1 cellular context compared by ENCODE assay signal in the genomic region with DNA sequence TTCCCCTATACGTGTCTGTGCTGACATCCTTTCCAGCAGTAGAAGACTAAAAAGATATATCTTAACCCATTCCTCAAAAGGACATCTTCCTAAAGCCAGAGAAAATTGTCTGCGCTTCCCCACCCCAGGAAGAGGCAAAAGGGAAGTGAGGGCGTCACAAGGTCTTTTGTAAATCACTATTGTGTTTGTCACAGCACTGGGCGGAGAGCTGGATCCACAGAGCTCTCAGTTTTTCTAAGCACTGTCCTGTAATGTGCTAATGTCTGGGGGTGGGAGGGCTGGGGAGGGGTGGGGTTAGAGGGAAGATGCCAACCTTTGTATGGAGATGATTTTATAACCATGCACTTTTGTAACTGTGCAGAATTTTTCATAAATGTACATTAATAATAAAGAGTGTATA.
TF ChIP-seq lines count a peak whose summit lies in the region.

No MANE protein-coding gene starts in this region.

TF ChIP-seq in HepG2, 621 proteins besides CTCF, POLR2A, EP300 and RAD21:
- no peak for TF ChIP-seq ZBTB8A (CRISPR knock-in tag; IDR thresholded peaks at IDR 0.05; ENCODE audit: borderline replicate concordance, low read depth)
- TF ChIP-seq TARDBP (CRISPR knock-in tag; IDR thresholded peaks at IDR 0.05) = no peak
- no peak for TF ChIP-seq TCF7L2 (IDR thresholded peaks at IDR 0.05; ENCODE audit: low read depth, low read length)
- TF ChIP-seq PRMT3 (CRISPR knock-in tag; IDR thresholded peaks at IDR 0.05; ENCODE audit: borderline replicate concordance, low read depth) = no peak
- TF ChIP-seq MAZ (IDR thresholded peaks at IDR 0.05; ENCODE audit: borderline replicate concordance, low read depth, low read length) = no peak
- no peak for TF ChIP-seq MAZ (CRISPR knock-in tag; IDR thresholded peaks at IDR 0.05; ENCODE audit: low read depth)
- no peak for TF ChIP-seq ZNF503 (CRISPR knock-in tag; IDR thresholded peaks at IDR 0.05)
- no peak for TF ChIP-seq SMARCC2 (IDR thresholded peaks at IDR 0.05)
- no peak for TF ChIP-seq HBP1 (CRISPR knock-in tag; IDR thresholded peaks at IDR 0.05; ENCODE audit: low read depth)
- TF ChIP-seq MTF2 (CRISPR knock-in tag; IDR thresholded peaks at IDR 0.05; ENCODE audit: borderline replicate concordance) = no peak
- TF ChIP-seq HNF4A (CRISPR knock-in tag; IDR thresholded peaks at IDR 0.05) = no peak
- TF ChIP-seq ZNF367 (CRISPR knock-in tag; IDR thresholded peaks at IDR 0.05; ENCODE audit: borderline replicate concordance) = no peak
- no peak for TF ChIP-seq KLF12 (CRISPR knock-in tag; IDR thresholded peaks at IDR 0.05; ENCODE audit: borderline replicate concordance)
- TF ChIP-seq ZNF724P (CRISPR knock-in tag; IDR thresholded peaks at IDR 0.05; ENCODE audit: borderline replicate concordance) = no peak
- TF ChIP-seq, protein P1, sequence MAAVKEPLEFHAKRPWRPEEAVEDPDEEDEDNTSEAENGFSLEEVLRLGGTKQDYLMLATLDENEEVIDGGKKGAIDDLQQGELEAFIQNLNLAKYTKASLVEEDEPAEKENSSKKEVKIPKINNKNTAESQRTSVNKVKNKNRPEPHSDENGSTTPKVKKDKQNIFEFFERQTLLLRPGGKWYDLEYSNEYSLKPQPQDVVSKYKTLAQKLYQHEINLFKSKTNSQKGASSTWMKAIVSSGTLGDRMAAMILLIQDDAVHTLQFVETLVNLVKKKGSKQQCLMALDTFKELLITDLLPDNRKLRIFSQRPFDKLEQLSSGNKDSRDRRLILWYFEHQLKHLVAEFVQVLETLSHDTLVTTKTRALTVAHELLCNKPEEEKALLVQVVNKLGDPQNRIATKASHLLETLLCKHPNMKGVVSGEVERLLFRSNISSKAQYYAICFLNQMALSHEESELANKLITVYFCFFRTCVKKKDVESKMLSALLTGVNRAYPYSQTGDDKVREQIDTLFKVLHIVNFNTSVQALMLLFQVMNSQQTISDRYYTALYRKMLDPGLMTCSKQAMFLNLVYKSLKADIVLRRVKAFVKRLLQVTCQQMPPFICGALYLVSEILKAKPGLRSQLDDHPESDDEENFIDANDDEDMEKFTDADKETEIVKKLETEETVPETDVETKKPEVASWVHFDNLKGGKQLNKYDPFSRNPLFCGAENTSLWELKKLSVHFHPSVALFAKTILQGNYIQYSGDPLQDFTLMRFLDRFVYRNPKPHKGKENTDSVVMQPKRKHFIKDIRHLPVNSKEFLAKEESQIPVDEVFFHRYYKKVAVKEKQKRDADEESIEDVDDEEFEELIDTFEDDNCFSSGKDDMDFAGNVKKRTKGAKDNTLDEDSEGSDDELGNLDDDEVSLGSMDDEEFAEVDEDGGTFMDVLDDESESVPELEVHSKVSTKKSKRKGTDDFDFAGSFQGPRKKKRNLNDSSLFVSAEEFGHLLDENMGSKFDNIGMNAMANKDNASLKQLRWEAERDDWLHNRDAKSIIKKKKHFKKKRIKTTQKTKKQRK (IDR thresholded peaks at IDR 0.05; ENCODE audit: low read length) = no peak
- TF ChIP-seq NR2F2 (IDR thresholded peaks at IDR 0.05; ENCODE audit: borderline replicate concordance, low read depth) = no peak
